In the genomic region with DNA sequence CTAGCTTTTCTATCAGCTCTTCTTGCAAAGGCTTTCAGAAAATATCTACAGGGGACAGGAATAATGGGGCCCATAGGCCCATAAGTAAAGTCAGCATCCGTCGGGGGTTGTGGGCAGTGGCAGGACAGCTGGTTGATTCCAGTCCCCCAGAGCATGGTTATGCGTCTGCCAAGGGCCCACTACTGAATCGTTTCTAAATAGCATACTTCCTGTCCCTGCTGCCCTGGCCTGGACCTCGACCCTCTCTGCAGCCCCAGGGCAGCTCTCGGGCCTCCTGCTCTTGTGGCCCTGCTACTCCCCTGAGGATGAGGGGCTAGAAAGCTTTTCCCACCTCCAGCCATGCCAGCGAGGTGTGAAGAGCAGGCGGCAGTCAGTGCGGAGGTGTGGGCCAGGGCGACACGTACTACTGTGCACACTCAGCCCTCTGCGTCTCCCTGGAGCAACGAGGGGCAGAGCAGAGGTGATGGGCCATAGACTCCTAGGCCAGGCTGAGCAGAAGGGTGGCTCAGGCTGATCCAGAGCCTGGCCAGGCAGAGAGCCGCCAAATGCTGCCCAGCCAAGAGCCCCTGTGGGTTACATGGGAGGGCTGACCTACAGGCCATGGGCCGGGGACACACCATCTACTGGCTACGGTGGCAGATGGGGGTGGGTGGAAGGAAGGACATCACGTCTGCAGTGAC, we compare ENCODE assay signal across 15 cellular contexts. TPM values are rescaled to one million over a fixed set of nuclear protein-coding genes. Genes with fewer than 3 reads are reported as not detected.
A peak's percentile ranks its signal among the peaks of the same experiment; 100 is the strongest.
DNase-seq lines count a peak whose midpoint lies in the region; ATAC-seq, FAIRE-seq and TF ChIP-seq lines count a peak whose summit lies in the region.
"Had no signal": no experiment of that assay in that cellular context is flagged by ENCODE, and none has a peak within 500 bp of the region (broad histone marks: within the 10 kb centered on the region; RNA-seq: fewer than 3 reads in every experiment).

No MANE protein-coding gene starts in this region.

- intact Hi-C loops in kidney (cut with DNase I), result no loop called here
- intact Hi-C loops in stomach (cut with DNase I; ENCODE audit: low total_unique reads), result no loop called here

- WGBS in stomach, 5 donors, result 75 to 87% (median 83%) methylated on average over 13 to 17 of the region's 17 CpGs

- TF ChIP-seq CTCF in chondrocyte (IDR thresholded peaks at IDR 0.05) (no peak), kidney (IDR thresholded peaks at IDR 0.05; ENCODE audit: borderline replicate concordance, extremely low read depth, insufficient read depth) (no peak), stomach (IDR thresholded peaks at IDR 0.05) (no peak)

- no peaks in the 10 kb centered on the region for H3K27me3 Mint-ChIP-seq in activated T-cell treated with anti-CD3 and anti-CD28 coated beads, Interleukin-2, amount 50 U/mL, for 4 hours (ENCODE audit: low read depth)
- H3K27me3 Mint-ChIP-seq in chondrocyte (ENCODE audit: low read depth), result no peaks in the 10 kb centered on the region

- no peak overlapping the region for H3K9ac ChIP-seq in kidney (ENCODE audit: low read length in 2 of 2)

- H3K27ac ChIP-seq in kidney (ENCODE audit: low read depth in 2 of 2, low read length in 2 of 2) (no peak overlapping the region), stomach (no peak overlapping the region)
- H3K27ac ChIP-seq: adrenal gland had no signal

- no peak for TF ChIP-seq EP300 in stomach (IDR thresholded peaks at IDR 0.05)

- no peaks in the 10 kb centered on the region for H3K27me3 ChIP-seq in stomach
- H3K27me3 ChIP-seq: adrenal gland had no signal

- H3K4me3 ChIP-seq in kidney (ENCODE audit: low read length in 2 of 2), result no peak overlapping the region
- H3K4me3 ChIP-seq in stomach, result no peak overlapping the region
- H3K4me3 ChIP-seq: adrenal gland had no signal

- H3K9me3 Mint-ChIP-seq in activated T-cell treated with anti-CD3 and anti-CD28 coated beads, Interleukin-2, amount 50 U/mL, for 4 hours, result no peaks in the 10 kb centered on the region
- H3K9me3 Mint-ChIP-seq in chondrocyte (ENCODE audit: low read depth), result no peaks in the 10 kb centered on the region
- H3K9me3 Mint-ChIP-seq: WTC11 had no signal

- no peaks in the 10 kb centered on the region for H3K4me1 Mint-ChIP-seq in activated T-cell treated with anti-CD3 and anti-CD28 coated beads, Interleukin-2, amount 50 U/mL, for 4 hours (ENCODE audit: low read depth)
- peaks cover 49% of the 10 kb centered on the region for H3K4me1 Mint-ChIP-seq in chondrocyte (ENCODE audit: low read depth)

- H3K4me1 ChIP-seq in kidney (ENCODE audit: control insufficient read depth in 1 of 2, insufficient read depth in 1 of 2, low read depth in 1 of 2, low read length in 2 of 2) (peaks cover 0 to 5% of the 10 kb centered on the region in 2 donors), stomach (peaks cover 5 to 22% (median 14%) of the 10 kb centered on the region in 4 donors)

- ATAC-seq in activated T-cell treated with anti-CD3 and anti-CD28 coated beads, Interleukin-2, amount 50 U/mL, for 4 hours, result no peak
- ATAC-seq: WTC11 had no signal

- H3K36me3 ChIP-seq in kidney (ENCODE audit: control insufficient read depth in 1 of 2, insufficient read depth in 2 of 2, low read length in 2 of 2), result no peaks in the 10 kb centered on the region
- no peaks in the 10 kb centered on the region for H3K36me3 ChIP-seq in stomach
- H3K36me3 ChIP-seq: adrenal gland had no signal

- peak overlapping the region; percentile 84 for H3K27ac Mint-ChIP-seq in chondrocyte (ENCODE audit: unreplicated experiment)
- H3K27ac Mint-ChIP-seq: WTC11 had no signal

- DNase-seq in activated T-cell treated with anti-CD3 and anti-CD28 coated beads, Interleukin-2, amount 50 U/mL, for 48 hours, result peak; percentile 6 to 12
- DNase-seq in activated T-cell treated with anti-CD3 and anti-CD28 coated beads, Interleukin-2, amount 50 U/mL, for 4 hours, result no peak
- peak; percentile 77 for DNase-seq in chondrocyte (ENCODE audit: low spot score)
- peak; percentile 69 for DNase-seq in kidney
- DNase-seq in stomach, result peak; percentile 11
- no peak for DNase-seq in NCI-H187 treated with DMSO at 0.1 percent for 48 hours (lab: John Stamatoyannopoulos, UW)
- no peak for DNase-seq in NCI-H2081 (lab: John Stamatoyannopoulos, UW)
- DNase-seq in Kasumi-1 (lab: John Stamatoyannopoulos, UW), result no peak
- DNase-seq: GDM1; NCI-H1436; stimulated activated CD4-positive, alpha-beta T cell treated with anti-CD3 and anti-CD28 coated beads, Interleukin-1b, Interleukin-23, amount 100 ng/mL, for 48 hours had no signal

- no peak for FAIRE-seq in kidney (lab: Jason Lieb, UNC)

- no peak for TF ChIP-seq POLR2A in stomach (IDR thresholded peaks at IDR 0.05)

- no peaks in the 10 kb centered on the region for H3K36me3 Mint-ChIP-seq in activated T-cell treated with anti-CD3 and anti-CD28 coated beads, Interleukin-2, amount 50 U/mL, for 4 hours (ENCODE audit: insufficient read depth)
- no peaks in the 10 kb centered on the region for H3K36me3 Mint-ChIP-seq in chondrocyte (ENCODE audit: low read depth)
- H3K36me3 Mint-ChIP-seq: WTC11 had no signal

- no peaks in the 10 kb centered on the region for H3K9me3 ChIP-seq in kidney (ENCODE audit: control insufficient read depth in 1 of 2, low read length in 2 of 2)
- H3K9me3 ChIP-seq in stomach, result no peaks in the 10 kb centered on the region
- H3K9me3 ChIP-seq: adrenal gland had no signal

- H3K4me3 Mint-ChIP-seq in activated T-cell treated with anti-CD3 and anti-CD28 coated beads, Interleukin-2, amount 50 U/mL, for 4 hours, result no peak overlapping the region
- H3K4me3 Mint-ChIP-seq in chondrocyte (ENCODE audit: unreplicated experiment), result no peak overlapping the region
- H3K4me3 Mint-ChIP-seq: WTC11 had no signal

RNA-seq across cellular contexts. Expression of gene OPN4, which starts 4.7 kb away (rescaled TPM):
- not detected for total RNA-seq in activated T-cell treated with anti-CD3 and anti-CD28 coated beads, Interleukin-2, amount 50 U/mL, for 4 hours
- total RNA-seq in chondrocyte, result not detected in 3 replicates
- not detected for total RNA-seq in kidney
- not detected for polyA plus RNA-seq in kidney (ENCODE audit: insufficient read depth, low read depth, low replicate concordance)
- total RNA-seq in stomach, result not detected
- polyA plus RNA-seq in stomach, result not detected
- total RNA-seq: glomerular endothelial cell, OCI-LY7, WTC11 had no signal

RNA-seq across cellular contexts. Expression of gene LDB3, which starts 18.7 kb away (rescaled TPM):
- total RNA-seq in activated T-cell treated with anti-CD3 and anti-CD28 coated beads, Interleukin-2, amount 50 U/mL, for 4 hours, result under 1 TPM in 2 of 3 donors, not detected in 1; 0.03 to 0.24 TPM
- total RNA-seq in chondrocyte, result 4.0 to 22.7 TPM (median 21.5 TPM) in 3 replicates
- 7.7 TPM for total RNA-seq in kidney
- polyA plus RNA-seq in kidney (ENCODE audit: insufficient read depth, low read depth, low replicate concordance), result 3.3 TPM
- total RNA-seq in stomach, result 1 to 10 TPM in 4 of 5 donors, under 1 TPM in 1; 0.29 to 8.5 (median 2.2) TPM
- polyA plus RNA-seq in stomach, result 1 to 10 TPM; 1.1 to 3.4 (median 2.7) TPM
- total RNA-seq: glomerular endothelial cell had no signal

Comparison
In these comparisons a context has a peak if more than half of its experiments do, and no peak if none do; other contexts are left out.
1. DNase-seq: peak in activated T-cell treated with anti-CD3 and anti-CD28 coated beads, Interleukin-2, amount 50 U/mL, for 48 hours (2 of 2), chondrocyte (single experiment), kidney (single experiment) and stomach (single experiment); none in activated T-cell treated with anti-CD3 and anti-CD28 coated beads, Interleukin-2, amount 50 U/mL, for 4 hours (single experiment), NCI-H187 treated with DMSO at 0.1 percent for 48 hours (single experiment), NCI-H2081 (0 of 2) and Kasumi-1 (0 of 2).